In genomic region chr7:41313171-41313570, GRCh38 we compare ENCODE assay signal across 15 cellular contexts.
A peak's percentile ranks its signal among the peaks of the same experiment; 100 is the strongest.
DNase-seq lines count a peak whose midpoint lies in the region; ATAC-seq and TF ChIP-seq lines count a peak whose summit lies in the region.
"Had no signal": no experiment of that assay in that cellular context is flagged by ENCODE, and none has a peak within 500 bp of the region (broad histone marks: within the 10 kb centered on the region; RNA-seq: fewer than 3 reads in every experiment).

No MANE protein-coding gene starts in this region.

- DNase-seq in HCEC 1CT (peak; percentile 46), epithelial cell of esophagus (ENCODE audit: low read depth) (peak; percentile 15), foreskin fibroblast (peak; percentile 27 to 63), ovary (no peak), DMS79 (lab: John Stamatoyannopoulos, UW) (no peak)
- DNase-seq: BE2C; CD4-positive, alpha-beta memory T cell; DMS79 treated with DMSO at 0.1 percent for 48 hours; GF-D8; GOT3; H9 had no signal

- H3K36me3 ChIP-seq in ovary: no peaks in the 10 kb centered on the region
- H3K36me3 ChIP-seq: BE2C had no signal

- H3K9me3 ChIP-seq in ovary: no peaks in the 10 kb centered on the region
- H3K9me3 ChIP-seq: A549, BE2C had no signal

- no peak for TF ChIP-seq POLR2A in ovary (IDR thresholded peaks at IDR 0.05)

- H3K27ac ChIP-seq in ovary: no peak overlapping the region
- H3K27ac ChIP-seq: A549, C4-2B had no signal

- intact Hi-C loops in ovary (cut with DNase I): no loop called here

- TF ChIP-seq EP300 in ovary (IDR thresholded peaks at IDR 0.05): no peak

- ATAC-seq in GM18861 (IDR thresholded peaks at IDR 0.05; ENCODE audit: unreplicated experiment): no peak
- ATAC-seq: A549, HepG2 had no signal

- no peaks in the 10 kb centered on the region for H3K27me3 ChIP-seq in ovary
- H3K27me3 ChIP-seq: BE2C had no signal

- no peak overlapping the region for H3K4me3 ChIP-seq in epithelial cell of esophagus (ENCODE audit: low read length)
- no peak overlapping the region for H3K4me3 ChIP-seq in foreskin fibroblast (ENCODE audit: low read depth in 1 of 2, low read length in 2 of 2)
- no peak overlapping the region for H3K4me3 ChIP-seq in ovary
- H3K4me3 ChIP-seq: A549 had no signal

- WGBS in ovary, 3 donors: 89 to 99% (median 98%) methylated on average over 1 of the region's 1 CpG

- H3K4me1 ChIP-seq in ovary (ENCODE audit: insufficient read depth): no peaks in the 10 kb centered on the region
- H3K4me1 ChIP-seq: A549, BE2C had no signal

- TF ChIP-seq CTCF in epithelial cell of esophagus (IDR thresholded peaks at IDR 0.05; ENCODE audit: insufficient read depth, low read depth, low read length, missing control alignments) (no peak), foreskin fibroblast (IDR thresholded peaks at IDR 0.05; ENCODE audit: low read depth, low read length) (no peak), ovary (IDR thresholded peaks at IDR 0.05) (no peak)

Comparison
In these comparisons a context has a peak if more than half of its experiments do, and no peak if none do; other contexts are left out.
1. DNase-seq: peak in HCEC 1CT (single experiment), epithelial cell of esophagus (single experiment) and foreskin fibroblast (2 of 2); none in ovary (0 of 5) and DMS79 (single experiment).